20 cellular contexts compared by ENCODE assay signal in the genomic region with DNA sequence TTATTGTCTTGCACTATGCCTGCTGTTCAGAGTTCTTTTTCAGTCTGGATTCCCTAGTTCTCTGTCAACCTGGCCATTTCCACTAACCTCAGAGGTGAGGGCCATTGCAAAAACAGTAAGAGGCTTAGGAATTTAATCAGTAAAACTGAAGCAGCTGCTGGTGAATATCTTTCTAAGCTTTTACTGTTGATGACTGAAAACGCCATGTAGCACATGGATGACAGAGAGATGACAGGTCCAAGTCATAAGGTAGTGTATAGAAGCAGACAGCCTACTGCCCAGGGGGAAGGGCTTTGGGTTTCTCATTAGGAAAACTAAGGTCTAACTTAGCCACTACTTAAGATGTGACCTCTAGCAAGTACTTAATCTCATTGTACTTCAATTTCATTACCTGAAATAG.
DNase-seq lines count a peak whose midpoint lies in the region; ATAC-seq and TF ChIP-seq lines count a peak whose summit lies in the region.
"Had no signal": no experiment of that assay in that cellular context is flagged by ENCODE, and none has a peak within 500 bp of the region (broad histone marks: within the 10 kb centered on the region; RNA-seq: fewer than 3 reads in every experiment).

No MANE protein-coding gene starts in this region.

- peak in 1 of 2 donors; percentile 24 for DNase-seq in cardiac muscle cell (ENCODE audit: low read depth in 1 of 2, low spot score in 1 of 2)
- no peak for DNase-seq in left ventricle myocardium superior
- DNase-seq in trophoblast cell = peak; percentile 37 to 71
- DNase-seq in SIG-M5 (lab: John Stamatoyannopoulos, UW) = no peak
- no peak for DNase-seq in effector CD8-positive, alpha-beta T cell (lab: John Stamatoyannopoulos, UW)
- no peak for DNase-seq in mucosa of gallbladder (ENCODE audit: low spot score)
- DNase-seq: 8988T; ACHN; AML-193; BE2C; CD4-positive, alpha-beta T cell; CD8-positive, alpha-beta memory T cell; DMS53; DMS79 treated with DMSO at 0.1 percent for 48 hours; GOT3; H9; HFFc6 had no signal

- H2BK120ac ChIP-seq in trophoblast cell (ENCODE audit: insufficient read depth, low read length, poor library complexity) = no peak overlapping the region

- no CpG with 5 or more reads among the region's 1 CpG for WGBS in trophoblast cell (ENCODE audit: extremely low coverage, insufficient coverage, insufficient read length)

- no peak overlapping the region for H3K9ac ChIP-seq in trophoblast cell (ENCODE audit: low read length)
- H3K9ac ChIP-seq: BLaER1 treated with 17β-estradiol and CSF1 and Interleukin-3, amounts not matched to agents 10 nM and 100 nM had no signal

- H3K79me2 ChIP-seq in trophoblast cell (ENCODE audit: control insufficient read depth, insufficient read depth, low read length, poor library complexity) = no peaks in the 10 kb centered on the region

- ATAC-seq in left ventricle myocardium superior = no peak
- ATAC-seq: A549 had no signal

- H3K36me3 ChIP-seq in cardiac muscle cell (no peaks in the 10 kb centered on the region), trophoblast cell (ENCODE audit: control insufficient read depth in 1 of 2, insufficient read depth in 2 of 2, low read length in 2 of 2) (no peaks in the 10 kb centered on the region)
- H3K36me3 ChIP-seq: BE2C; BLaER1 treated with 17β-estradiol and CSF1 and Interleukin-3, amounts not matched to agents 10 nM and 100 nM had no signal

- H3K9me3 ChIP-seq in cardiac muscle cell (ENCODE audit: low read depth) (no peaks in the 10 kb centered on the region), trophoblast cell (ENCODE audit: insufficient read depth, low read depth, low read length) (no peaks in the 10 kb centered on the region)
- H3K9me3 ChIP-seq: A549; BE2C; BLaER1 treated with 17β-estradiol and CSF1 and Interleukin-3, amounts not matched to agents 10 nM and 100 nM had no signal

- no peak overlapping the region for H3K23ac ChIP-seq in trophoblast cell (ENCODE audit: low read length)

- no peak overlapping the region for H3K4me2 ChIP-seq in trophoblast cell (ENCODE audit: low read length)
- H3K4me2 ChIP-seq: A549 had no signal

- H3K27me3 ChIP-seq in cardiac muscle cell (no peaks in the 10 kb centered on the region), trophoblast cell (ENCODE audit: insufficient read depth, low read length) (no peaks in the 10 kb centered on the region)
- H3K27me3 ChIP-seq: BE2C; BLaER1 treated with 17β-estradiol and CSF1 and Interleukin-3, amounts not matched to agents 10 nM and 100 nM had no signal

- no peak overlapping the region for H4K12ac ChIP-seq in trophoblast cell (ENCODE audit: low read depth, low read length)

- no peak overlapping the region for H4K91ac ChIP-seq in trophoblast cell (ENCODE audit: low read depth, low read length)

- H3K4me3 ChIP-seq in cardiac muscle cell (no peak overlapping the region), trophoblast cell (ENCODE audit: low read depth, low read length) (no peak overlapping the region)
- H3K4me3 ChIP-seq: A549; BLaER1 treated with 17β-estradiol and CSF1 and Interleukin-3, amounts not matched to agents 10 nM and 100 nM had no signal

- no peak overlapping the region for H4K8ac ChIP-seq in trophoblast cell (ENCODE audit: low read depth, low read length)

- no peak overlapping the region for H2BK5ac ChIP-seq in trophoblast cell (ENCODE audit: low read depth, low read length, poor library complexity)

- H3K79me1 ChIP-seq in trophoblast cell (ENCODE audit: low read length) = no peaks in the 10 kb centered on the region

- H3K27ac ChIP-seq in cardiac muscle cell (peak overlapping the region; percentile 18), angular gyrus (ENCODE audit: low read depth, low read length) (peak overlapping the region; percentile 14), trophoblast cell (ENCODE audit: low read depth, low read length) (no peak overlapping the region)
- H3K27ac ChIP-seq: A549; BLaER1 treated with 17β-estradiol and CSF1 and Interleukin-3, amounts not matched to agents 10 nM and 100 nM had no signal

- H2AFZ ChIP-seq in trophoblast cell (ENCODE audit: insufficient read depth, low read length, poor library complexity) = no peak overlapping the region

- no peak overlapping the region for H3K4ac ChIP-seq in trophoblast cell (ENCODE audit: low read depth, low read length)

- H2BK12ac ChIP-seq in trophoblast cell (ENCODE audit: low read length) = no peak overlapping the region

- H3K14ac ChIP-seq in trophoblast cell (ENCODE audit: low read length) = no peak overlapping the region

- no peak overlapping the region for H3K18ac ChIP-seq in trophoblast cell (ENCODE audit: low read length)

- no peak overlapping the region for H2AK5ac ChIP-seq in trophoblast cell (ENCODE audit: low read length)

- H3K4me1 ChIP-seq in cardiac muscle cell (ENCODE audit: low read depth) (peaks cover 5% of the 10 kb centered on the region), trophoblast cell (ENCODE audit: control insufficient read depth in 1 of 2, insufficient read depth in 2 of 2, low read length in 2 of 2) (no peaks in the 10 kb centered on the region)
- H3K4me1 ChIP-seq: A549, BE2C had no signal

- TF ChIP-seq CTCF in cardiac muscle cell (IDR thresholded peaks at IDR 0.05; ENCODE audit: low read depth, low read length) = no peak

- intact Hi-C loops in left ventricle myocardium superior (cut with micrococcal nuclease) = no loop called here

Comparison
In these comparisons a context has a peak if more than half of its experiments do, and no peak if none do; other contexts are left out.
1. DNase-seq: peak in trophoblast cell (2 of 2); none in left ventricle myocardium superior (single experiment), SIG-M5 (single experiment), effector CD8-positive, alpha-beta T cell (single experiment) and mucosa of gallbladder (single experiment).